ENCODE assay signal across 8 cellular contexts in the genomic region with DNA sequence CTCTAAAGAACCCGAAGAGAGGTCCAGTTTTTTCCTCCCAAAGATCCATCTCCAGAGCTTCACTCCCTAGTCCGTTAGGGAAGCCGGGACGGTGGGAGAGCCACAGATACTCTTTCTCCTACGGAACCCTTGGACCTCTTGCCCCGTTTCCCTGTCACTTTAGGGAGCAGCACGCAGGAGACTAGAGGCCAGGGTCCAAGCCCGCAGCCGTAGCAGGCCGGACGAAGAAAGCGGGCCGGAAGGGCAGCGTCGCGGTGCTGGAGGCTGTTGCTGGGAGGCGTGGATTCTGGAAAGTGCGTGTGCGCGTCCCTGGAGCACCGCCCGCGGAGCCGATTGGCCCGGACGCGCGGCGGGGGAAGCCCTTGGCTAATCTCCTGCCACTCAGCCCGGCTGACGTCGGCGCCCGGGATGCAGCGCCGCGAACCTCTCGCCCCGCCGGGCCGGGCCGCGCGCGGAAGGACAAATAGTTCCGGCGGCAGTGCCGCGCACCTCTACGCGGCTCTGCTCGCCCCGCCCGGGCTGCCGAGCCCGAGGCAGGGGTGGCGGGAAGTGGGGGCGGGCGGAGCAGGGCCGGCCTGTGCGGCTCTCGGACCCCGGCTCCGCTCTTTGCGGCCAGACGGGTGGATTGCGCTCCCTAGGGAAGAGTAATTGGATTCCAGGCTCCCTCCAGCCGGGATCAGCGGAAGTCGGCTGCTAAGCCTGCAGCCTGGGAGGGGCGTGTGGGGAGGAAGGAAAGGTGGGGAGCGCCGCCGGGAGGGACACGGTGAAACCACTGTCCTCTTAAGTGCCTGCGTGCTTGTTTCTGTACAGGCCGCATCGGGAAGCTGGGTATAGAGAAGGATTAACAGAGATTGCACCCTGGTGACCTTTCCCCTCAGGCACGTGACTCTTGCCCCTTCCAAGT. TPM values are rescaled to one million over a fixed set of nuclear protein-coding genes. Genes with fewer than 3 reads are reported as not detected.
A peak's percentile ranks its signal among the peaks of the same experiment; 100 is the strongest.
DNase-seq lines count a peak whose midpoint lies in the region; ATAC-seq and TF ChIP-seq lines count a peak whose summit lies in the region.

No MANE protein-coding gene starts in this region.

- peak; percentile 39 to 95 (median 90) for DNase-seq in C1 segment of cervical spinal cord (lab: John Stamatoyannopoulos, UW)
- DNase-seq in NCI-H524 (lab: John Stamatoyannopoulos, UW) = peak; percentile 94 to 98
- peak; percentile 75 for DNase-seq in activated CD4-positive, alpha-beta T cell treated with anti-CD3 and anti-CD28 coated beads, Interleukin-2, amount 50 U/mL, for 1 hour
- DNase-seq in dedifferentiated amniotic fluid mesenchymal stem cell (ENCODE audit: extremely low spot score) = peak; percentile 94
- peak; percentile 95 to 98 for DNase-seq in left lung
- DNase-seq in stimulated activated CD4-positive, alpha-beta T cell treated with anti-CD3 and anti-CD28 coated beads, Interleukin-2, amount 100 ng/mL, for 24 hours = peak; percentile 82 to 88

- peak; percentile 92 for ATAC-seq in GM19324 (IDR thresholded peaks at IDR 0.05; ENCODE audit: low FRiP score, unreplicated experiment)
- ATAC-seq in HG03457 (IDR thresholded peaks at IDR 0.05; ENCODE audit: unreplicated experiment) = peak; percentile 84
- peak; percentile 96 for ATAC-seq in left lung

- no peak for TF ChIP-seq CTCF in left lung (IDR thresholded peaks at IDR 0.05)

- peaks cover 4 to 20% of the 10 kb centered on the region in 2 donors for H3K4me1 ChIP-seq in left lung

- H3K27ac ChIP-seq in left lung = peak overlapping the region; percentile 95 to 97

- H3K4me3 ChIP-seq in left lung = peak overlapping the region; percentile 60 to 62

- intact Hi-C loops in left lung (cut with DNase I) = no loop called here

- H3K27me3 ChIP-seq in left lung = no peaks in the 10 kb centered on the region

- H3K9me3 ChIP-seq in left lung = no peaks in the 10 kb centered on the region

- H3K36me3 ChIP-seq in left lung = no peaks in the 10 kb centered on the region

RNA-seq across cellular contexts. Expression of gene TCF12, which starts 31.3 kb away (rescaled TPM):
- total RNA-seq in left lung = 100 to 1,000 TPM; 106 to 116 TPM

Comparison
In these comparisons a context has a peak if more than half of its experiments do, and no peak if none do; other contexts are left out.
1. Peak in every context shown above with its lines: DNase-seq, ATAC-seq, H3K4me3 ChIP-seq and H3K27ac ChIP-seq.